14 cellular contexts compared by ENCODE assay signal in genomic region chr12:132698336-132698735, GRCh38. TPM values are rescaled to one million over a fixed set of nuclear protein-coding genes. Genes with fewer than 3 reads are reported as not detected.
A peak's percentile ranks its signal among the peaks of the same experiment; 100 is the strongest.
DNase-seq lines count a peak whose midpoint lies in the region; ATAC-seq and TF ChIP-seq lines count a peak whose summit lies in the region.
"Had no signal": no experiment of that assay in that cellular context is flagged by ENCODE, and none has a peak within 500 bp of the region (broad histone marks: within the 10 kb centered on the region; RNA-seq: fewer than 3 reads in every experiment).

No MANE protein-coding gene starts in this region.

- H3K27me3 Mint-ChIP-seq in endothelial cell (ENCODE audit: unreplicated experiment) (peaks cover 5% of the 10 kb centered on the region), progenitor cell of endocrine pancreas (no peaks in the 10 kb centered on the region)
- H3K27me3 Mint-ChIP-seq: CD4-positive, alpha-beta memory T cell had no signal

- WGBS in liver = 76% methylated on average over 5 of the region's 5 CpGs

- H3K36me3 ChIP-seq in SK-N-MC (ENCODE audit: insufficient read depth, low read length) (peaks cover 78% of the 10 kb centered on the region), liver (ENCODE audit: control insufficient read depth in 4 of 4, insufficient read depth in 3 of 4, low read depth in 1 of 4, low read length in 3 of 4) (peaks cover 11 to 32% (median 20%) of the 10 kb centered on the region in 4 donors), PC-3 (ENCODE audit: low read depth, low read length) (0 out of 2 replicates have a peak, but pooled peaks cover 6% of the 10 kb centered on the region)

- TF ChIP-seq RAD21 in liver (IDR thresholded peaks at IDR 0.05) = no peak

- CTCF ChIA-PET in PC-3 (lab: Charles Lee) = no interaction called here

- TF ChIP-seq CTCF in endothelial cell (IDR thresholded peaks at IDR 0.05; ENCODE audit: unreplicated experiment) = no peak
- no peak for TF ChIP-seq CTCF in liver (IDR thresholded peaks at IDR 0.05; ENCODE audit: low read depth, low read length, missing input control)
- TF ChIP-seq CTCF in PC-3 (conservative IDR thresholded peaks at IDR 0.05; ENCODE audit: low read depth, low read length) = no peak
- no peak for TF ChIP-seq CTCF in progenitor cell of endocrine pancreas (IDR thresholded peaks at IDR 0.05; ENCODE audit: unreplicated experiment)

- peaks cover 3% of the 10 kb centered on the region for H3F3A ChIP-seq in PC-3 (ENCODE audit: low read length, unreplicated experiment)

- no peak overlapping the region for H3K4me2 ChIP-seq in PC-3 (ENCODE audit: low read length)

- peak overlapping the region; percentile 68 for H3K27ac ChIP-seq in SK-N-MC
- no peak overlapping the region for H3K27ac ChIP-seq in liver (ENCODE audit: low read depth in 1 of 2, low read length in 2 of 2)
- no peak overlapping the region for H3K27ac ChIP-seq in PC-3 (ENCODE audit: low read length)
- H3K27ac ChIP-seq: C4-2B had no signal

- H3K9me3 ChIP-seq in SK-N-MC (ENCODE audit: low read depth, low read length) (no peaks in the 10 kb centered on the region), liver (ENCODE audit: control insufficient read depth in 4 of 4, low read length in 3 of 4) (no peaks in the 10 kb centered on the region), PC-3 (ENCODE audit: low read length) (no peaks in the 10 kb centered on the region)

- ATAC-seq in PC-3 (no peak), GM18868 (IDR thresholded peaks at IDR 0.05; ENCODE audit: unreplicated experiment) (no peak)
- ATAC-seq: GM12878 had no signal

- no TSS peak for BruUV-seq in PC-3 (replicated peaks; lab: Mats Ljungman, UMichigan)

- H2AFZ ChIP-seq in PC-3 (ENCODE audit: low read length) = no peak overlapping the region

- H3K27me3 ChIP-seq in liver (ENCODE audit: control insufficient read depth in 4 of 4, insufficient read depth in 4 of 4, low read length in 3 of 4) (no peaks in the 10 kb centered on the region), PC-3 (ENCODE audit: low read length) (no peaks in the 10 kb centered on the region)

- intact Hi-C loops in PC-3 (cut with micrococcal nuclease) = no loop called here

- H3K9me3 Mint-ChIP-seq in endothelial cell (ENCODE audit: unreplicated experiment) (no peaks in the 10 kb centered on the region), progenitor cell of endocrine pancreas (ENCODE audit: low read depth) (no peaks in the 10 kb centered on the region)
- H3K9me3 Mint-ChIP-seq: CD4-positive, alpha-beta memory T cell; H9 had no signal

- H4K20me1 ChIP-seq in PC-3 (ENCODE audit: low read length) = peaks cover 5% of the 10 kb centered on the region; the same call in 1 of the 2 replicates

- POLR2A ChIA-PET in PC-3 (lab: Charles Lee; ENCODE audit: unreplicated experiment) = no interaction called here

- H3K36me3 Mint-ChIP-seq in endothelial cell (ENCODE audit: low read depth, unreplicated experiment) (peaks cover 24% of the 10 kb centered on the region), progenitor cell of endocrine pancreas (ENCODE audit: insufficient read depth) (peaks cover 12% of the 10 kb centered on the region)

- H3K79me2 ChIP-seq in PC-3 (ENCODE audit: low read length) = no peaks in the 10 kb centered on the region

- peaks cover 19% of the 10 kb centered on the region for H3K4me1 Mint-ChIP-seq in endothelial cell (ENCODE audit: unreplicated experiment)
- no peaks in the 10 kb centered on the region for H3K4me1 Mint-ChIP-seq in progenitor cell of endocrine pancreas (ENCODE audit: low read depth)

- H3K9me2 ChIP-seq in PC-3 (replicated peaks; ENCODE audit: low read length) = no peaks in the 10 kb centered on the region

- H3K4me1 ChIP-seq in liver (ENCODE audit: control insufficient read depth in 4 of 4, insufficient read depth in 4 of 4, low read length in 3 of 4) (peaks cover 0 to 36% (median 19%) of the 10 kb centered on the region in 4 donors), PC-3 (ENCODE audit: insufficient read depth, low read length) (peaks cover 17% of the 10 kb centered on the region)

- H3K4me3 ChIP-seq in SK-N-MC (no peak overlapping the region), liver (ENCODE audit: low read depth in 1 of 3, low read length in 3 of 3) (no peak overlapping the region), PC-3 (ENCODE audit: low read length) (no peak overlapping the region)
- H3K4me3 ChIP-seq: GM12878 had no signal

- H3K9ac ChIP-seq in SK-N-MC (ENCODE audit: insufficient read length) = no peak overlapping the region
- H3K9ac ChIP-seq in liver (ENCODE audit: low read depth in 1 of 2, low read length in 2 of 2) = no peak overlapping the region
- no peak overlapping the region for H3K9ac ChIP-seq in PC-3 (ENCODE audit: low read length)

- DNase-seq in CD1c-positive myeloid dendritic cell (ENCODE audit: extremely low spot score) (peak; percentile 6), SK-N-MC (ENCODE audit: low read depth, low spot score) (peak; percentile 69), endothelial cell (ENCODE audit: low spot score) (no peak), PC-3 (no peak), progenitor cell of endocrine pancreas (ENCODE audit: low spot score, unreplicated experiment) (no peak)
- DNase-seq: ACHN; CD4-positive, alpha-beta memory T cell; DMS79 treated with DMSO at 0.1 percent for 48 hours; EL; H9 had no signal

- no peak overlapping the region for H3K27ac Mint-ChIP-seq in endothelial cell (ENCODE audit: unreplicated experiment)
- no peak overlapping the region for H3K27ac Mint-ChIP-seq in progenitor cell of endocrine pancreas
- H3K27ac Mint-ChIP-seq: H9 had no signal

- H3K4me3 Mint-ChIP-seq in endothelial cell (ENCODE audit: unreplicated experiment) = peak overlapping the region; percentile 29
- no peak overlapping the region for H3K4me3 Mint-ChIP-seq in progenitor cell of endocrine pancreas (ENCODE audit: low read depth)
- H3K4me3 Mint-ChIP-seq: CD4-positive, alpha-beta memory T cell; H9 had no signal

TF ChIP-seq in liver, 16 proteins besides CTCF, POLR2A, EP300 and RAD21:
- TF ChIP-seq FOXA2 (IDR thresholded peaks at IDR 0.05) = peak; percentile 18
- TF ChIP-seq HNF4G (IDR thresholded peaks at IDR 0.05) = no peak

RNA-seq across cellular contexts. Expression of gene PXMP2, which starts 10.9 kb away (rescaled TPM):
- total RNA-seq in endothelial cell (ENCODE audit: unreplicated experiment) = 18.6 TPM
- total RNA-seq in liver = 100 to 1,000 TPM in 1 of 2 donors, 10 to 100 TPM in 1; 43.8 to 117 TPM
- 100 to 1,000 TPM; 153 to 259 TPM for polyA plus RNA-seq in liver
- 38.6 and 42.7 TPM in 2 replicates for total RNA-seq in PC-3 (2014; rRNA removed)
- total RNA-seq in progenitor cell of endocrine pancreas = 24.4 and 25.0 TPM in 2 replicates

RNA-seq across cellular contexts. Expression of gene POLE, which starts 11.2 kb away (rescaled TPM):
- total RNA-seq in endothelial cell (ENCODE audit: unreplicated experiment) (137 TPM), liver (10 to 100 TPM; 31.0 to 39.2 TPM), PC-3 (2014; rRNA removed) (91.7 and 96.1 TPM in 2 replicates), progenitor cell of endocrine pancreas (121 and 129 TPM in 2 replicates)
- polyA plus RNA-seq in liver = 1 to 10 TPM; 7.6 to 8.4 TPM

RNA-seq across cellular contexts. Expression of gene PGAM5, which starts 12.3 kb away (rescaled TPM):
- total RNA-seq in endothelial cell (ENCODE audit: unreplicated experiment) (43.9 TPM), liver (10 to 100 TPM; 19.0 to 34.0 TPM), PC-3 (2014; rRNA removed) (135 and 158 TPM in 2 replicates), progenitor cell of endocrine pancreas (39.6 and 44.4 TPM in 2 replicates)
- 10 to 100 TPM in 1 of 2 donors, 1 to 10 TPM in 1; 6.3 to 25.4 TPM for polyA plus RNA-seq in liver

Comparison
In these comparisons a context has a peak if more than half of its experiments do, and no peak if none do; other contexts are left out.
1. DNase-seq: peak in CD1c-positive myeloid dendritic cell (single experiment) and SK-N-MC (single experiment); none in endothelial cell (single experiment), PC-3 (single experiment) and progenitor cell of endocrine pancreas (single experiment).